12 cellular contexts compared by ENCODE assay signal in genomic region chr17:4584835-4585187, GRCh38. TPM values are rescaled to one million over a fixed set of nuclear protein-coding genes. Genes with fewer than 3 reads are reported as not detected.
DNase-seq lines count a peak whose midpoint lies in the region; ATAC-seq, FAIRE-seq and TF ChIP-seq lines count a peak whose summit lies in the region.
"Had no signal": no experiment of that assay in that cellular context is flagged by ENCODE, and none has a peak within 500 bp of the region (broad histone marks: within the 10 kb centered on the region; RNA-seq: fewer than 3 reads in every experiment).

No MANE protein-coding gene starts in this region.

- H2AFZ ChIP-seq in HCT116 (ENCODE audit: low read depth, low read length, poor library complexity, severe bottlenecking) (no peak overlapping the region), astrocyte (ENCODE audit: low read depth, low read length) (peak overlapping the region; percentile 66)

- no peak for TF ChIP-seq POLR2A in HCT116 (IDR thresholded peaks at IDR 0.05; ENCODE audit: borderline replicate concordance, extremely low read depth, insufficient read depth, insufficient read length)
- no peak for TF ChIP-seq POLR2A in spleen (IDR thresholded peaks at IDR 0.05)

- H3K4me2 ChIP-seq in HCT116 (ENCODE audit: low read length) (peak overlapping the region; percentile 98), astrocyte (ENCODE audit: low read length) (peak overlapping the region; percentile 48)

- 4 to 18% (median 7%) methylated on average over 12 to 45 of the region's 45 CpGs for WGBS in spleen, 5 donors

- no peaks in the 10 kb centered on the region for H3K79me2 ChIP-seq in HCT116 (ENCODE audit: insufficient read depth, low read length)
- no peaks in the 10 kb centered on the region for H3K79me2 ChIP-seq in astrocyte (ENCODE audit: insufficient read depth, low read length)

- H4K20me1 ChIP-seq in HCT116 (ENCODE audit: insufficient read depth) (no peaks in the 10 kb centered on the region), astrocyte (ENCODE audit: insufficient read depth, low read length) (no peaks in the 10 kb centered on the region)

- no peak overlapping the region for H3K27ac Mint-ChIP-seq in astrocyte (ENCODE audit: unreplicated experiment)
- H3K27ac Mint-ChIP-seq: HFFc6 had no signal

- ATAC-seq in HCT116 (no peak; the same call in 1 of the 2 replicates), left lung (peak; percentile 10), GM18909 (IDR thresholded peaks at IDR 0.05; ENCODE audit: poor library complexity, unreplicated experiment) (no peak)

- H3K4me3 ChIP-seq in HCT116 (replicated peaks in 1 of 2; ENCODE audit: low read depth in 1 of 2, low read length in 2 of 2) (peak overlapping the region; percentile 51 to 65), astrocyte (ENCODE audit: insufficient read depth, low read depth, low read length) (no peak overlapping the region), left lung (peak overlapping the region; percentile 36 to 40), spleen (peak overlapping the region in 7 of 8 donors; percentile 37 to 70 (median 49))

- H3K9me2 ChIP-seq in HCT116 (ENCODE audit: insufficient read depth): no peaks in the 10 kb centered on the region

- H3K9me3 ChIP-seq in HCT116 (ENCODE audit: control insufficient read depth in 1 of 2, insufficient read depth in 1 of 2, low read depth in 1 of 2, low read length in 2 of 2) (no peaks in the 10 kb centered on the region), astrocyte (ENCODE audit: insufficient read depth, low read depth, low read length) (no peaks in the 10 kb centered on the region), left lung (no peaks in the 10 kb centered on the region), spleen (no peaks in the 10 kb centered on the region)

- peaks cover 1% of the 10 kb centered on the region for H3K4me1 Mint-ChIP-seq in astrocyte (ENCODE audit: low read depth, unreplicated experiment)

- peaks cover 5 to 23% of the 10 kb centered on the region in 2 experiments; a peak in 3 of 4 replicates for H3K4me1 ChIP-seq in HCT116 (ENCODE audit: control insufficient read depth in 1 of 2, insufficient read depth in 2 of 2, low read length in 2 of 2)
- H3K4me1 ChIP-seq in astrocyte (ENCODE audit: insufficient read depth, low read length): peaks cover 2% of the 10 kb centered on the region
- peaks cover 8 to 17% of the 10 kb centered on the region in 2 donors for H3K4me1 ChIP-seq in left lung
- H3K4me1 ChIP-seq in spleen: peaks cover 6 to 21% (median 16%) of the 10 kb centered on the region in 6 donors

- H3K27ac ChIP-seq in HCT116 (ENCODE audit: low read depth, low read length): peak overlapping the region; percentile 37; the same call in 1 of the 2 replicates
- no peak overlapping the region for H3K27ac ChIP-seq in astrocyte (ENCODE audit: low read depth, low read length)
- H3K27ac ChIP-seq in left lung: no peak overlapping the region
- H3K27ac ChIP-seq in spleen: no peak overlapping the region

- POLR2A ChIA-PET in HCT116 (lab: Charles Lee): interaction anchor here (1.4 kb wide), 1 partner anchor 18 kb away, joined by 4 read pairs; no protein-coding TSS in a partner anchor

- DNase-seq in HCT116 (ENCODE audit: low read depth, low spot score): no peak
- no peak for DNase-seq in astrocyte (ENCODE audit: low read depth)
- peak in 1 of 2 donors; percentile 72 for DNase-seq in left lung
- DNase-seq in spleen: peak; percentile 53
- no peak for DNase-seq in NCI-H2081 treated with DMSO at 0.1 percent for 48 hours (lab: John Stamatoyannopoulos, UW)
- no peak for DNase-seq in NCI-H345 treated with DMSO at 0.1 percent for 48 hours (lab: John Stamatoyannopoulos, UW; ENCODE audit: unreplicated experiment)
- no peak for DNase-seq in NCI-H1694 (lab: John Stamatoyannopoulos, UW)
- DNase-seq: activated CD4-positive, alpha-beta T cell treated with anti-CD3 and anti-CD28 coated beads for 1 hour; HFFc6; NCI-H2107 had no signal

- RAD21 ChIA-PET in HCT116 (lab: Charles Lee; ENCODE audit: low non-redundant PET in 1 of 2, low total read pairs in 2 of 2, uncharacterized antibody in 2 of 2, unreplicated experiment in 2 of 2): no interaction called here

- BruUV-seq in HCT116 (replicated peaks; lab: Mats Ljungman, UMichigan): no TSS peak

- H3K27me3 Mint-ChIP-seq in astrocyte (ENCODE audit: low read depth, unreplicated experiment): peaks cover 68% of the 10 kb centered on the region

- intact Hi-C loops in HCT116 (cut with micrococcal nuclease): no loop called here
- intact Hi-C loops in left lung (cut with DNase I): no loop called here
- intact Hi-C loops in spleen (cut with DNase I; ENCODE audit: low total_unique reads): no loop called here

- peak overlapping the region; percentile 55 for H3K9ac ChIP-seq in HCT116 (ENCODE audit: low read length)
- no peak overlapping the region for H3K9ac ChIP-seq in astrocyte (ENCODE audit: low read length)

- CTCF ChIA-PET in HCT116 (lab: Charles Lee): interaction anchor here (2.0 kb wide), 1 partner anchor 18 kb away, joined by 19 read pairs; no protein-coding TSS in a partner anchor

- H3K27me3 ChIP-seq in HCT116 (ENCODE audit: insufficient read depth, low read length): peaks cover 5% of the 10 kb centered on the region; the same call in 1 of the 2 replicates
- peaks cover 43% of the 10 kb centered on the region for H3K27me3 ChIP-seq in astrocyte (ENCODE audit: insufficient read depth, low read length)
- H3K27me3 ChIP-seq in left lung: peaks cover 27 to 66% of the 10 kb centered on the region in 2 donors
- peaks cover 4 to 60% (median 33%) of the 10 kb centered on the region in 7 donors for H3K27me3 ChIP-seq in spleen (replicated peaks in 1 of 7)

- H3K36me3 Mint-ChIP-seq in astrocyte (ENCODE audit: low read depth, unreplicated experiment): no peaks in the 10 kb centered on the region

- peaks cover 3% of the 10 kb centered on the region for H3K9me3 Mint-ChIP-seq in astrocyte (ENCODE audit: unreplicated experiment)
- H3K9me3 Mint-ChIP-seq: HFFc6 had no signal

- H3K4me3 Mint-ChIP-seq in astrocyte (ENCODE audit: unreplicated experiment): no peak overlapping the region
- H3K4me3 Mint-ChIP-seq: HFFc6 had no signal

- TF ChIP-seq CTCF in HCT116 (IDR thresholded peaks at IDR 0.05 in 2 of 3, conservative IDR thresholded peaks at IDR 0.05 in 1 of 3; ENCODE audit: borderline replicate concordance in 1 of 3, insufficient read depth in 1 of 3, low read depth in 2 of 3, low read length in 2 of 3) (no peak), astrocyte (IDR thresholded peaks at IDR 0.05; ENCODE audit: insufficient read depth, low read depth, low read length) (no peak), left lung (IDR thresholded peaks at IDR 0.05) (no peak), spleen (IDR thresholded peaks at IDR 0.05 in 8 of 11, conservative IDR thresholded peaks at IDR 0.05 in 3 of 11) (no peak)

- no peaks in the 10 kb centered on the region for H3K36me3 ChIP-seq in HCT116 (ENCODE audit: control insufficient read depth in 1 of 2, insufficient read depth in 2 of 2, low read length in 2 of 2)
- no peaks in the 10 kb centered on the region for H3K36me3 ChIP-seq in astrocyte (ENCODE audit: insufficient read depth, low read length)
- no peaks in the 10 kb centered on the region for H3K36me3 ChIP-seq in left lung
- no peaks in the 10 kb centered on the region for H3K36me3 ChIP-seq in spleen

- TF ChIP-seq RAD21 in HCT116 (IDR thresholded peaks at IDR 0.05; ENCODE audit: low read depth): no peak

- no peak for FAIRE-seq in astrocyte (lab: Jason Lieb, UNC)

TF ChIP-seq in HCT116, 20 proteins besides CTCF, POLR2A, EP300 and RAD21:
- no peak for TF ChIP-seq SP1 (IDR thresholded peaks at IDR 0.05; ENCODE audit: low read depth)
- TF ChIP-seq ZNF274 (IDR thresholded peaks at IDR 0.05; ENCODE audit: low read depth, low read length): no peak
- TF ChIP-seq ATF3 (IDR thresholded peaks at IDR 0.05): no peak
- TF ChIP-seq ZBTB33 (IDR thresholded peaks at IDR 0.05; ENCODE audit: extremely low read depth, insufficient replicate concordance, low read length): no peak
- no peak for TF ChIP-seq EZH2 (IDR thresholded peaks at IDR 0.05)

RNA-seq across cellular contexts. Expression of gene SMTNL2, which starts 0.5 kb away (rescaled TPM):
- total RNA-seq in HCT116 (2021; ENCODE audit: unreplicated experiment) (2.3 TPM), astrocyte (0.18 and 0.26 TPM in 2 replicates), left lung (1 to 10 TPM; 5.5 to 5.7 TPM), spleen (1 to 10 TPM in 2 of 7 donors, under 1 TPM in 5; 0.42 to 1.5 (median 0.97) TPM)
- polyA plus RNA-seq in HCT116 (2012): 1.2 and 1.7 TPM in 2 replicates
- under 1 TPM; 0.22 to 0.67 (median 0.36) TPM for polyA plus RNA-seq in spleen
- total RNA-seq: HFFc6, RPMI7951 had no signal

RNA-seq across cellular contexts. Expression of gene GGT6, which starts 24.4 kb away (rescaled TPM):
- total RNA-seq in HCT116 (2021; ENCODE audit: unreplicated experiment) (0.10 TPM), astrocyte (not detected in 2 replicates), left lung (10 to 100 TPM in 1 of 2 donors, 1 to 10 TPM in 1; 1.8 to 17.4 TPM), spleen (under 1 TPM in 1 of 7 donors, not detected in 6; 0.42 TPM)
- polyA plus RNA-seq in HCT116 (2012): 0.03 TPM in 1 of 2 replicates, not detected in the other
- under 1 TPM in 1 of 3 donors, not detected in 2; 0.03 TPM for polyA plus RNA-seq in spleen
- total RNA-seq: HFFc6, RPMI7951 had no signal

RNA-seq across cellular contexts. Expression of gene MYBBP1A, which starts 29.6 kb away (rescaled TPM):
- total RNA-seq in HCT116 (2021; ENCODE audit: unreplicated experiment): 130 TPM
- 64.6 and 68.0 TPM in 2 replicates for polyA plus RNA-seq in HCT116 (2012)
- 70.0 and 71.1 TPM in 2 replicates for total RNA-seq in astrocyte
- 10 to 100 TPM; 34.7 to 53.8 TPM for total RNA-seq in left lung
- 10 to 100 TPM; 37.1 to 71.2 (median 54.4) TPM for total RNA-seq in spleen
- 10 to 100 TPM; 24.7 to 48.6 (median 35.5) TPM for polyA plus RNA-seq in spleen

RNA-seq across cellular contexts. Expression of gene ALOX15, which starts 56.7 kb away (rescaled TPM):
- 0.57 TPM for total RNA-seq in HCT116 (2021; ENCODE audit: unreplicated experiment)
- 0.06 and 0.21 TPM in 2 replicates for polyA plus RNA-seq in HCT116 (2012)
- 0.07 TPM in 1 of 2 replicates, not detected in the other for total RNA-seq in astrocyte
- total RNA-seq in left lung: 1 to 10 TPM in 1 of 2 donors, under 1 TPM in 1; 0.15 to 4.8 TPM
- total RNA-seq in spleen: 1 to 10 TPM in 2 of 7 donors, under 1 TPM in 4, not detected in 1; 0.46 to 2.6 (median 0.88) TPM
- polyA plus RNA-seq in spleen: under 1 TPM; 0.04 to 0.09 (median 0.06) TPM
- total RNA-seq: HFFc6, RPMI7951 had no signal
